In genomic region chrX:63434665-63435064, GRCh38 we compare ENCODE assay signal across 12 cellular contexts.
DNase-seq lines count a peak whose midpoint lies in the region; ATAC-seq lines count a peak whose summit lies in the region.
"Had no signal": no experiment of that assay in that cellular context is flagged by ENCODE, and none has a peak within 500 bp of the region (broad histone marks: within the 10 kb centered on the region; RNA-seq: fewer than 3 reads in every experiment).

No MANE protein-coding gene starts in this region.

- ATAC-seq in aorta (ENCODE audit: low FRiP score): peak; percentile 42
- no peak for ATAC-seq in GM21381 (IDR thresholded peaks at IDR 0.05; ENCODE audit: unreplicated experiment)
- no peak for ATAC-seq in HG02870 (IDR thresholded peaks at IDR 0.05; ENCODE audit: unreplicated experiment)
- ATAC-seq in GM21526 (IDR thresholded peaks at IDR 0.05; ENCODE audit: low FRiP score, unreplicated experiment): no peak

- DNase-seq in HT1080 (ENCODE audit: low read depth) (peak; percentile 25), astrocyte of the hippocampus (ENCODE audit: low read depth, low spot score) (peak; percentile 21), iPS-NIHi11 (ENCODE audit: low spot score) (peak; percentile 46), aorta (no peak)
- DNase-seq: DMS 273 treated with DMSO at 0.1 percent for 48 hours; KBM-7; NCI-H2029 treated with DMSO at 0.1 percent for 48 hours; NK-92 treated with Interleukin-12 subunit alpha and Interleukin-12 subunit beta, amount 100 ng/mL, for 24 hours; testis had no signal

- H3K9me3 ChIP-seq in aorta (ENCODE audit: control insufficient read depth, low read length): no peaks in the 10 kb centered on the region
- H3K9me3 ChIP-seq: testis had no signal

- H3K4me3 ChIP-seq in aorta (ENCODE audit: low read length in 2 of 2): no peak overlapping the region
- H3K4me3 ChIP-seq: testis had no signal

- no peak overlapping the region for H3K27ac ChIP-seq in aorta (ENCODE audit: low read depth in 1 of 2, low read length in 2 of 2)
- H3K27ac ChIP-seq: testis had no signal

- H3K27me3 ChIP-seq in aorta (ENCODE audit: control insufficient read depth in 1 of 2, insufficient read depth in 2 of 2, low read length in 1 of 2): no peaks in the 10 kb centered on the region
- H3K27me3 ChIP-seq: testis had no signal

- intact Hi-C loops in aorta (cut with DNase I): no loop called here

- H3K4me1 ChIP-seq in aorta (ENCODE audit: control insufficient read depth in 1 of 2, insufficient read depth in 2 of 2, low read length in 2 of 2): no peaks in the 10 kb centered on the region
- H3K4me1 ChIP-seq: testis had no signal

- 56 to 60% methylated on average over 6 of the region's 6 CpGs for WGBS in aorta, 2 donors

- H3K36me3 ChIP-seq in aorta (ENCODE audit: control insufficient read depth in 1 of 2, insufficient read depth in 2 of 2, low read length in 1 of 2): no peaks in the 10 kb centered on the region

Comparison
In these comparisons a context has a peak if more than half of its experiments do, and no peak if none do; other contexts are left out.
1. DNase-seq: peak in HT1080 (single experiment), astrocyte of the hippocampus (single experiment) and iPS-NIHi11 (single experiment); none in aorta (0 of 2).